In genomic region chr3:10484709-10485108, GRCh38 we compare ENCODE assay signal across 31 cellular contexts. TPM values are rescaled to one million over a fixed set of nuclear protein-coding genes. Genes with fewer than 3 reads are reported as not detected.
"Had no signal": no experiment of that assay in that cellular context is flagged by ENCODE, and none has a peak within 500 bp of the region (broad histone marks: within the 10 kb centered on the region; RNA-seq: fewer than 3 reads in every experiment).

No MANE protein-coding gene starts in this region.

- FAIRE-seq: RCC 7860 had no signal

- H3K27ac ChIP-seq: cardiac muscle cell, PC-9, RWPE1, WERI-Rb-1 had no signal

- H3K4me3 ChIP-seq: cardiac muscle cell, PC-9 had no signal

- DNase-seq: activated CD4-positive, alpha-beta memory T cell treated with anti-CD3 and anti-CD28 coated beads, Interleukin-2, amount 10 ng/mL, durations not matched to agents 7 days and 5 days; activated CD4-positive, alpha-beta T cell treated with anti-CD3 and anti-CD28 coated beads for 1 hour; activated CD4-positive, alpha-beta T cell treated with anti-CD3 and anti-CD28 coated beads for 48 hours; activated CD4-positive, CD25-positive, alpha-beta regulatory T cell; activated CD8-positive, alpha-beta memory T cell treated with anti-CD3 and anti-CD28 coated beads for 24 hours; activated CD8-positive, alpha-beta memory T cell treated with anti-CD3 and anti-CD28 coated beads, Interleukin-2, amount 10 ng/mL, durations not matched to agents 7 days and 5 days; activated CD8-positive, alpha-beta memory T cell treated with anti-CD3 and anti-CD28 coated beads, Interleukin-2, amount 50 U/mL, for 48 hours; activated effector memory CD4-positive, alpha-beta T cell treated with Interleukin-2 at 50 U/mL for 16 hours; activated naive CD4-positive, alpha-beta T cell treated with anti-CD3 and anti-CD28 coated beads, Interleukin-2, amount 10 ng/mL, durations not matched to agents 7 days and 5 days; activated naive CD8-positive, alpha-beta T cell treated with anti-CD3 and anti-CD28 coated beads, Interleukin-2, amount 50 U/mL, for 24 hours; activated T-cell treated with anti-CD3 and anti-CD28 coated beads, Interleukin-2, amount 50 U/mL, for 48 hours; aorta; NCI-H1436 treated with DMSO at 0.1 percent for 48 hours; NCI-H1694 treated with DMSO at 0.1 percent for 48 hours; NCI-H2029; NCI-H345; NCI-H524 treated with DMSO at 0.1 percent for 48 hours; NCI-H748 treated with DMSO at 0.1 percent for 48 hours; NK-92 treated with Interleukin-12 subunit alpha and Interleukin-12 subunit beta, amount 100 ng/mL, for 24 hours; PC-9; SW 1271; T-helper 1 cell; T-helper 2 cell; T1000; WERI-Rb-1 had no signal

- ATAC-seq: activated CD8-positive, alpha-beta memory T cell treated with anti-CD3 and anti-CD28 coated beads, Interleukin-2, amount 10 ng/mL, durations not matched to agents 7 days and 5 days; activated naive CD8-positive, alpha-beta T cell treated with anti-CD3 and anti-CD28 coated beads, Interleukin-2, amount 50 U/mL, for 24 hours; Right ventricle myocardium inferior had no signal

- H3K36me3 ChIP-seq: cardiac muscle cell, WERI-Rb-1 had no signal

- H3K27me3 ChIP-seq: cardiac muscle cell had no signal

- H3K4me2 ChIP-seq: PC-9 had no signal

- H2AFZ ChIP-seq: PC-9 had no signal

RNA-seq across cellular contexts. Expression of gene ATP2B2, which starts 20.7 kb away (rescaled TPM):
- total RNA-seq: activated CD4-positive, alpha-beta memory T cell treated with anti-CD3 and anti-CD28 coated beads, Interleukin-2, amount 10 ng/mL, durations not matched to agents 7 days and 5 days; activated CD8-positive, alpha-beta memory T cell treated with anti-CD3 and anti-CD28 coated beads, Interleukin-2, amount 10 ng/mL, durations not matched to agents 7 days and 5 days; M059J; NCI-H460; PC-9 had no signal
- polyA plus RNA-seq: aorta had no signal
